In genomic region chr5:134148986-134149539, GRCh38 we compare ENCODE assay signal across 20 cellular contexts. TPM values are rescaled to one million over a fixed set of nuclear protein-coding genes. Genes with fewer than 3 reads are reported as not detected.
A peak's percentile ranks its signal among the peaks of the same experiment; 100 is the strongest.
DNase-seq lines count a peak whose midpoint lies in the region; ATAC-seq and TF ChIP-seq lines count a peak whose summit lies in the region.
"Had no signal": no experiment of that assay in that cellular context is flagged by ENCODE, and none has a peak within 500 bp of the region (broad histone marks: within the 10 kb centered on the region; RNA-seq: fewer than 3 reads in every experiment).

No MANE protein-coding gene starts in this region.

- TF ChIP-seq CTCF in IMR-90 (conservative IDR thresholded peaks at IDR 0.05; ENCODE audit: low read depth, low read length) (no peak), MCF 10A (IDR thresholded peaks at IDR 0.05; ENCODE audit: unreplicated experiment) (no peak), nephron progenitor cell (IDR thresholded peaks at IDR 0.05) (no peak), GM10248 (IDR thresholded peaks at IDR 0.05; ENCODE audit: control extremely low read depth, extremely low read depth, low read depth, missing control alignments) (no peak)

- no peak overlapping the region for H4K8ac ChIP-seq in IMR-90 (ENCODE audit: low read depth in 2 of 2, low read length in 2 of 2)

- H3K14ac ChIP-seq in IMR-90 (replicated peaks; ENCODE audit: low read depth, low read length) = no peak overlapping the region

- peaks cover 42 to 79% (median 60%) of the 10 kb centered on the region in 3 donors for H3K4me1 Mint-ChIP-seq in CD8-positive, alpha-beta memory T cell
- H3K4me1 Mint-ChIP-seq in MCF 10A (ENCODE audit: insufficient read depth, unreplicated experiment) = peaks cover 13% of the 10 kb centered on the region
- peaks cover 51% of the 10 kb centered on the region for H3K4me1 Mint-ChIP-seq in nephron progenitor cell

- no peak overlapping the region for H3K4me2 ChIP-seq in IMR-90 (ENCODE audit: low read depth, low read length)
- H3K4me2 ChIP-seq: smooth muscle cell had no signal

- peak overlapping the region in 6 of 8 donors; percentile 70 to 97 (median 86) for H3K27ac Mint-ChIP-seq in CD8-positive, alpha-beta memory T cell
- H3K27ac Mint-ChIP-seq in MCF 10A (ENCODE audit: low read depth, unreplicated experiment) (peak overlapping the region; percentile 88), nephron progenitor cell (peak overlapping the region; percentile 91)

- H2BK15ac ChIP-seq in IMR-90 (ENCODE audit: low read depth, low read length) = no peak overlapping the region

- no peak overlapping the region for H4K5ac ChIP-seq in IMR-90 (ENCODE audit: low read depth, low read length)

- H3K36me3 ChIP-seq in CD8-positive, alpha-beta memory T cell (ENCODE audit: insufficient read depth, low read length) = peaks cover 57% of the 10 kb centered on the region
- peaks cover 41% of the 10 kb centered on the region for H3K36me3 ChIP-seq in IMR-90 (ENCODE audit: control insufficient read depth, insufficient read depth, low read length)

- no peak overlapping the region for H2AK9ac ChIP-seq in IMR-90 (replicated peaks; ENCODE audit: low read depth, low read length, poor library complexity)

- H3K9me3 Mint-ChIP-seq in CD8-positive, alpha-beta memory T cell = no peaks in the 10 kb centered on the region
- H3K9me3 Mint-ChIP-seq in MCF 10A (ENCODE audit: unreplicated experiment) (no peaks in the 10 kb centered on the region), nephron progenitor cell (no peaks in the 10 kb centered on the region)

- peaks cover 28% of the 10 kb centered on the region for H3K9me1 ChIP-seq in IMR-90 (ENCODE audit: insufficient read depth, low read length)

- DNase-seq in CD8-positive, alpha-beta memory T cell = peak in 1 of 5 donors; percentile 26
- no peak for DNase-seq in IMR-90
- DNase-seq in MCF 10A (ENCODE audit: unreplicated experiment) = no peak
- no peak for DNase-seq in nephron progenitor cell
- no peak for DNase-seq in NCI-H446 treated with DMSO at 0.1 percent for 48 hours (lab: John Stamatoyannopoulos, UW)
- DNase-seq in GM10248 (ENCODE audit: extremely low spot score) = no peak
- DNase-seq in NK-92 treated with Interleukin-12 subunit alpha and Interleukin-12 subunit beta, amount 100 ng/mL, for 24 hours (lab: John Stamatoyannopoulos, UW) = no peak
- DNase-seq in stimulated activated CD4-positive, alpha-beta T cell treated with anti-CD3 and anti-CD28 coated beads, Interleukin-4, amount 100 ng/mL, for 24 hours = no peak
- DNase-seq: activated CD4-positive, alpha-beta T cell treated with anti-CD3 and anti-CD28 coated beads, Interleukin-2, amount 50 U/mL, for 1 hour; BE2C; DMS 273 treated with DMSO at 0.1 percent for 48 hours; NCI-H1048; NCI-H2107; NCI-H774; upper lobe of right lung had no signal

- no peak overlapping the region for H3K9ac ChIP-seq in IMR-90 (ENCODE audit: low read depth, low read length)
- H3K9ac ChIP-seq: GM23248 had no signal

- peak overlapping the region in 2 of 7 donors; percentile 18 to 54 for H3K4me3 Mint-ChIP-seq in CD8-positive, alpha-beta memory T cell
- no peak overlapping the region for H3K4me3 Mint-ChIP-seq in MCF 10A (ENCODE audit: unreplicated experiment)
- H3K4me3 Mint-ChIP-seq in nephron progenitor cell = no peak overlapping the region

- no peak overlapping the region for H3K4ac ChIP-seq in IMR-90 (ENCODE audit: low read depth, low read length)

- 0 out of 2 replicates have a peak overlapping the region, but pooled peaks have one; percentile 2 for H3K23ac ChIP-seq in IMR-90 (ENCODE audit: low read depth, low read length)

- intact Hi-C loops in IMR-90 (cut with micrococcal nuclease) (no loop called here), MCF 10A (cut with micrococcal nuclease) (no loop called here)

- peaks cover 43% of the 10 kb centered on the region for H3K4me1 ChIP-seq in CD8-positive, alpha-beta memory T cell (ENCODE audit: insufficient read depth, low read length)
- peaks cover 19% of the 10 kb centered on the region for H3K4me1 ChIP-seq in IMR-90 (ENCODE audit: control insufficient read depth, insufficient read depth, low read length)
- H3K4me1 ChIP-seq: BE2C had no signal

- H3K27ac ChIP-seq in CD8-positive, alpha-beta memory T cell (ENCODE audit: low read depth, low read length) = no peak overlapping the region
- H3K27ac ChIP-seq in IMR-90 (ENCODE audit: insufficient read depth, low read length) = no peak overlapping the region
- H3K27ac ChIP-seq: GM23248, Peyer's patch, SK-N-MC, upper lobe of right lung had no signal

- H3K27me3 ChIP-seq in CD8-positive, alpha-beta memory T cell (ENCODE audit: insufficient read depth, low read length, poor library complexity, severe bottlenecking) = no peaks in the 10 kb centered on the region
- no peaks in the 10 kb centered on the region for H3K27me3 ChIP-seq in IMR-90 (ENCODE audit: control insufficient read depth, insufficient read depth, low read length)
- H3K27me3 ChIP-seq: BE2C, Peyer's patch, upper lobe of right lung had no signal

- H2AFZ ChIP-seq in IMR-90 (replicated peaks; ENCODE audit: low read length, poor library complexity) = no peak overlapping the region
- H2AFZ ChIP-seq: GM23248 had no signal

- in situ Hi-C loops in IMR-90 (cut with MboI; ENCODE audit: low sequenced_read_pairs) = no loop called here

- H2BK120ac ChIP-seq in IMR-90 (ENCODE audit: low read depth, low read length) = no peak overlapping the region

- no peak overlapping the region for H2BK5ac ChIP-seq in IMR-90 (ENCODE audit: low read depth, low read length, poor library complexity, severe bottlenecking)

- no peak for ATAC-seq in IMR-90 (ENCODE audit: low read depth)
- ATAC-seq: upper lobe of right lung had no signal

- dilution Hi-C loops in IMR-90 (cut with HindIII; ENCODE audit: low sequenced_read_pairs, unreplicated experiment) = no loop called here

- no peak overlapping the region for H3K56ac ChIP-seq in IMR-90 (ENCODE audit: extremely low read depth, insufficient read depth, low read length)

- no peak overlapping the region for H3K4me3 ChIP-seq in CD8-positive, alpha-beta memory T cell (ENCODE audit: low read length)
- H3K4me3 ChIP-seq in IMR-90 (ENCODE audit: insufficient read depth, low read depth, low read length) = no peak overlapping the region
- H3K4me3 ChIP-seq: GM23248, Peyer's patch, prostate gland, SK-N-MC, smooth muscle cell, upper lobe of right lung had no signal

- no peaks in the 10 kb centered on the region for H3K27me3 Mint-ChIP-seq in CD8-positive, alpha-beta memory T cell
- H3K27me3 Mint-ChIP-seq in MCF 10A (ENCODE audit: insufficient read depth, unreplicated experiment) (no peaks in the 10 kb centered on the region), nephron progenitor cell (ENCODE audit: low read depth, poor library complexity) (peaks cover 6% of the 10 kb centered on the region)

- no peak overlapping the region for H2AK5ac ChIP-seq in IMR-90 (ENCODE audit: low read depth, low read length)

- peaks cover 63% of the 10 kb centered on the region for H4K20me1 ChIP-seq in IMR-90 (ENCODE audit: insufficient read depth, low read length)

- H4K91ac ChIP-seq in IMR-90 (ENCODE audit: insufficient read depth, low read depth, low read length) = no peak overlapping the region

- WGBS in IMR-90 (ENCODE audit: extremely low coverage in 2 of 2, insufficient read length in 1 of 2), 2 experiments = 92% methylated on average over 2 of the region's 6 CpGs; no CpG with 5 or more reads in 1 of the 2 experiments

- H3K79me1 ChIP-seq in IMR-90 (ENCODE audit: low read depth in 1 of 2, low read length in 2 of 2) = peaks cover 41 to 87% of the 10 kb centered on the region in 2 experiments

- TF ChIP-seq RAD21 in IMR-90 (IDR thresholded peaks at IDR 0.05; ENCODE audit: low read length) = no peak

- no peak overlapping the region for H3K18ac ChIP-seq in IMR-90 (ENCODE audit: low read depth, low read length)

- no peaks in the 10 kb centered on the region for H3K9me3 ChIP-seq in CD8-positive, alpha-beta memory T cell (ENCODE audit: low read length)
- no peaks in the 10 kb centered on the region for H3K9me3 ChIP-seq in IMR-90 (ENCODE audit: control insufficient read depth, insufficient read depth, low read length)
- H3K9me3 ChIP-seq: BE2C, Peyer's patch, prostate gland, upper lobe of right lung had no signal

- no peak overlapping the region for H2BK20ac ChIP-seq in IMR-90 (ENCODE audit: low read depth, low read length)

- POLR2A ChIA-PET in CD8-positive, alpha-beta memory T cell (lab: Charles Lee) = interaction anchor here (0.5 to 1.5 kb wide), 8 partner anchors 10 to 1877 kb away, joined by 3 to 6 read pairs (median 3); no protein-coding TSS in a partner anchor
- POLR2A ChIA-PET in IMR-90 (lab: Charles Lee; ENCODE audit: unreplicated experiment) (interaction anchor here (0.6 kb wide), 1 partner anchor 139 kb away, joined by 3 read pairs; no protein-coding TSS in a partner anchor), MCF 10A (lab: Yijun Ruan, JAX) (interaction anchor here (1.2 to 6.2 kb wide), 3 partner anchors 12 to 105 kb away, joined by 3 to 55 read pairs (median 5); partner anchors contain the start of gene SKP1), GM10248 (lab: Yijun Ruan, JAX) (interaction anchor here (0.6 kb wide), 1 partner anchor 474 kb away, joined by 3 read pairs; no protein-coding TSS in a partner anchor)

- H3K36me3 Mint-ChIP-seq in CD8-positive, alpha-beta memory T cell = peaks cover 4 to 87% (median 19%) of the 10 kb centered on the region in 3 donors
- H3K36me3 Mint-ChIP-seq in MCF 10A (ENCODE audit: insufficient read depth, unreplicated experiment) (peaks cover 92% of the 10 kb centered on the region), nephron progenitor cell (ENCODE audit: low read depth) (peaks cover 44% of the 10 kb centered on the region)

- CTCF ChIA-PET in CD8-positive, alpha-beta memory T cell (lab: Charles Lee) = interaction anchor here (2.6 to 26.0 kb wide), 2 partner anchors 10 to 107 kb away, joined by 8 to 429 read pairs; no protein-coding TSS in a partner anchor
- CTCF ChIA-PET in IMR-90 (lab: Yijun Ruan, JAX) = no interaction called here
- CTCF ChIA-PET in MCF 10A (lab: Yijun Ruan, JAX) = interaction anchor here (0.7 to 19.8 kb wide), 5 partner anchors 8 to 119 kb away, joined by 3 to 867 read pairs (median 4); no protein-coding TSS in a partner anchor
- CTCF ChIA-PET in GM10248 (lab: Yijun Ruan, JAX) = interaction anchor here (7.0 to 26.3 kb wide), 2 partner anchors 10 to 113 kb away, joined by 63 to 882 read pairs; no protein-coding TSS in a partner anchor

- no TSS peak for BruUV-seq in IMR-90 (replicated peaks; lab: Mats Ljungman, UMichigan)
- BruUV-seq in MCF 10A (replicated peaks; lab: Mats Ljungman, UMichigan) = no TSS peak

- TF ChIP-seq POLR2A in IMR-90 (IDR thresholded peaks at IDR 0.05; ENCODE audit: low read depth, low read length) = no peak

RNA-seq across cellular contexts. Expression of gene SKP1, which starts 27.7 kb away (rescaled TPM):
- 100 to 1,000 TPM; 264 to 280 TPM for total RNA-seq in CD8-positive, alpha-beta memory T cell
- polyA plus RNA-seq in CD8-positive, alpha-beta memory T cell = 1,187 TPM
- total RNA-seq in IMR-90 (2012; rRNA removed) (206 and 360 TPM in 2 replicates), MCF 10A (2022) (415 and 488 TPM in 2 replicates)
- polyA plus RNA-seq in IMR-90 (2012; rRNA removed) = 512 and 618 TPM in 2 replicates
- 90.2 and 168 TPM in 2 replicates for polyA plus RNA-seq in IMR-90 (2012; cell fraction: cytosol; rRNA removed)
- polyA plus RNA-seq in IMR-90 (2012; cell fraction: nucleus; rRNA removed; ENCODE audit: low replicate concordance) = 18.3 and 186 TPM in 2 replicates

RNA-seq across cellular contexts. Expression of gene TCF7, which starts 34.6 kb away (rescaled TPM):
- 10 to 100 TPM; 85.2 to 89.7 TPM for total RNA-seq in CD8-positive, alpha-beta memory T cell
- polyA plus RNA-seq in CD8-positive, alpha-beta memory T cell = 344 TPM
- total RNA-seq in IMR-90 (2012; rRNA removed) (0.83 and 1.3 TPM in 2 replicates), MCF 10A (2022) (0.29 and 0.42 TPM in 2 replicates)
- 3.4 and 3.8 TPM in 2 replicates for polyA plus RNA-seq in IMR-90 (2012; rRNA removed)
- polyA plus RNA-seq in IMR-90 (2012; cell fraction: cytosol; rRNA removed) = 2.4 and 3.0 TPM in 2 replicates
- polyA plus RNA-seq in IMR-90 (2012; cell fraction: nucleus; rRNA removed; ENCODE audit: low replicate concordance) = 4.0 and 4.2 TPM in 2 replicates

Comparison
In these comparisons a context has a peak if more than half of its experiments do, and no peak if none do; other contexts are left out.
1. RNA of gene TCF7, which starts 34.6 kb away (total RNA-seq): 85.2 to 89.7 TPM in CD8-positive, alpha-beta memory T cell; 0.83 to 1.3 TPM in IMR-90 and 0.29 to 0.42 TPM in MCF 10A; every median in the first group is over 10 times any median in the second.
2. Peak in every context shown above with its lines, with median percentiles within 50 percentile points of each other: H3K27ac Mint-ChIP-seq.